8 cellular contexts compared by ENCODE assay signal in genomic region chr14:24013654-24014514, GRCh38. TPM values are rescaled to one million over a fixed set of nuclear protein-coding genes. Genes with fewer than 3 reads are reported as not detected.
A peak's percentile ranks its signal among the peaks of the same experiment; 100 is the strongest.
DNase-seq lines count a peak whose midpoint lies in the region; ATAC-seq and TF ChIP-seq lines count a peak whose summit lies in the region.

No MANE protein-coding gene starts in this region.

- no peak for ATAC-seq in GM19395 (IDR thresholded peaks at IDR 0.05; ENCODE audit: unreplicated experiment)

- no peaks in the 10 kb centered on the region for H3K9me3 ChIP-seq in OCI-LY1 (ENCODE audit: low read length)
- no peaks in the 10 kb centered on the region for H3K9me3 ChIP-seq in neutrophil

- no peaks in the 10 kb centered on the region for H3K36me3 ChIP-seq in OCI-LY1 (ENCODE audit: insufficient read depth, low read length)
- no peaks in the 10 kb centered on the region for H3K36me3 ChIP-seq in neutrophil

- H3K9me2 ChIP-seq in OCI-LY1 (ENCODE audit: low read depth, low read length), result no peaks in the 10 kb centered on the region

- no peak overlapping the region for H2AFZ ChIP-seq in OCI-LY1 (ENCODE audit: low read length)

- H3K4me3 ChIP-seq in OCI-LY1 (ENCODE audit: low read depth, low read length, poor library complexity, severe bottlenecking) (no peak overlapping the region), fibroblast of the aortic adventitia (ENCODE audit: low read depth, low read length) (no peak overlapping the region), neutrophil (ENCODE audit: low read depth in 1 of 2, low read length in 1 of 2) (no peak overlapping the region)

- no peak overlapping the region for H3K4me2 ChIP-seq in OCI-LY1 (ENCODE audit: low read length)

- H3F3A ChIP-seq in OCI-LY1 (ENCODE audit: insufficient read depth, low read length), result no peaks in the 10 kb centered on the region

- DNase-seq in A172 (ENCODE audit: low spot score) (peak; percentile 38), LHCN-M2 (ENCODE audit: low read depth) (peak; percentile 68), fibroblast of the aortic adventitia (ENCODE audit: low read depth) (peak; percentile 83)
- peak; percentile 47 to 55 for DNase-seq in activated T-cell treated with anti-CD3 and anti-CD28 coated beads, Interleukin-2, amount 50 U/mL, for 48 hours

- H3K27me3 ChIP-seq in OCI-LY1 (ENCODE audit: insufficient read depth, low read length) (no peaks in the 10 kb centered on the region), neutrophil (no peaks in the 10 kb centered on the region)

- H3K79me2 ChIP-seq in OCI-LY1 (ENCODE audit: insufficient read depth, low read length), result no peaks in the 10 kb centered on the region

- H4K20me1 ChIP-seq in OCI-LY1 (ENCODE audit: insufficient read depth, low read length), result no peaks in the 10 kb centered on the region

- TF ChIP-seq CTCF in GM12874 (IDR thresholded peaks at IDR 0.05; ENCODE audit: insufficient read depth, low read depth, low read length) (peak; percentile 77), OCI-LY1 (IDR thresholded peaks at IDR 0.05; ENCODE audit: low read length) (peak; percentile 77), fibroblast of the aortic adventitia (IDR thresholded peaks at IDR 0.05; ENCODE audit: insufficient read depth, low read length) (peak; percentile 93), neutrophil (IDR thresholded peaks at IDR 0.05) (peak; percentile 88)

- H3K4me1 ChIP-seq in OCI-LY1 (ENCODE audit: insufficient read depth, low read length, severe bottlenecking) (peaks cover 18% of the 10 kb centered on the region), neutrophil (ENCODE audit: control insufficient read depth in 1 of 2, insufficient read depth in 1 of 2, low read depth in 1 of 2, low read length in 1 of 2) (peaks cover 0 to 9% of the 10 kb centered on the region in 2 experiments)

- H3K9ac ChIP-seq in OCI-LY1 (ENCODE audit: low read length), result no peak overlapping the region

- H3K27ac ChIP-seq in OCI-LY1 (ENCODE audit: low read depth, low read length, poor library complexity, severe bottlenecking), result no peak overlapping the region
- H3K27ac ChIP-seq in neutrophil, result no peak overlapping the region

RNA-seq across cellular contexts. Expression of gene DHRS4L2, which starts 25.2 kb away (rescaled TPM):
- 6.9 TPM in 2 replicates for total RNA-seq in A172 (2014; rRNA removed; shearing (Covaris generic))
- 6.2 and 10.3 TPM in 2 replicates for total RNA-seq in LHCN-M2 (2014; rRNA removed)
- 24.6 TPM for polyA plus RNA-seq in LHCN-M2 (2012)
- 5.5 and 8.3 TPM in 2 replicates for total RNA-seq in fibroblast of the aortic adventitia (ENCODE audit: low replicate concordance)

RNA-seq across cellular contexts. Expression of gene CARMIL3, which starts 37.9 kb away (rescaled TPM):
- total RNA-seq in A172 (2014; rRNA removed; shearing (Covaris generic)), result 0.02 and 0.05 TPM in 2 replicates
- total RNA-seq in LHCN-M2 (2014; rRNA removed) (under 0.01 TPM in 1 of 2 replicates, not detected in the other), fibroblast of the aortic adventitia (ENCODE audit: low replicate concordance) (not detected in 2 replicates)
- polyA plus RNA-seq in LHCN-M2 (2012), result 0.04 TPM

RNA-seq across cellular contexts. Expression of gene CPNE6, which starts 57.5 kb away (rescaled TPM):
- total RNA-seq in A172 (2014; rRNA removed; shearing (Covaris generic)), result not detected in 2 replicates
- total RNA-seq in LHCN-M2 (2014; rRNA removed) (not detected in 2 replicates), fibroblast of the aortic adventitia (ENCODE audit: low replicate concordance) (not detected in 2 replicates)
- not detected for polyA plus RNA-seq in LHCN-M2 (2012)
